In the genomic region with DNA sequence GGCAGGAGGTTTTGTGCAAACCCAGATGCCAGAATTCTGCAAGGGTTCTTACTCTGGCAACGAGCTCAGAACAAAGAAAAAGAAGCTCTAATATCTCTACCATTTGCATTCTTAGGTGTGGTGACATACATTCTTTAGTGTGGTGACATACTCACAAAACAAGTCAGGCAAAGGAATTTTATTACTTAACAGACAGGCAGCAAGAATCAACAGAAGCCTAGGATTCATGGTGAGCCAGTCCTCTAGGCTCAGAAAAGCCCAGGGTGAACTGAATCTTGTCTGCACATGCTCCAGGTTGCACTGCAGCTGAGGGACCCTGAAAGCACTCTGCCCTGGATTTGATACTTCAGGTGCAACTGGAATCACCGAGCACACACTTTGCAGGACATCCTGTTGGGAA, we compare ENCODE assay signal across 1 cellular context.
TF ChIP-seq lines count a peak whose summit lies in the region.

No MANE protein-coding gene starts in this region.

TF ChIP-seq in HepG2, 621 proteins besides CTCF, POLR2A, EP300 and RAD21:
- TF ChIP-seq ZBTB1 (CRISPR knock-in tag; IDR thresholded peaks at IDR 0.05; ENCODE audit: borderline replicate concordance): no peak
- TF ChIP-seq PRDM4 (CRISPR knock-in tag; IDR thresholded peaks at IDR 0.05; ENCODE audit: borderline replicate concordance): no peak
- no peak for TF ChIP-seq MYNN (CRISPR knock-in tag; IDR thresholded peaks at IDR 0.05; ENCODE audit: low read depth)
- no peak for TF ChIP-seq PRPF4 (IDR thresholded peaks at IDR 0.05; ENCODE audit: low read depth, low read length, poor library complexity, severe bottlenecking)
- TF ChIP-seq, protein P1, sequence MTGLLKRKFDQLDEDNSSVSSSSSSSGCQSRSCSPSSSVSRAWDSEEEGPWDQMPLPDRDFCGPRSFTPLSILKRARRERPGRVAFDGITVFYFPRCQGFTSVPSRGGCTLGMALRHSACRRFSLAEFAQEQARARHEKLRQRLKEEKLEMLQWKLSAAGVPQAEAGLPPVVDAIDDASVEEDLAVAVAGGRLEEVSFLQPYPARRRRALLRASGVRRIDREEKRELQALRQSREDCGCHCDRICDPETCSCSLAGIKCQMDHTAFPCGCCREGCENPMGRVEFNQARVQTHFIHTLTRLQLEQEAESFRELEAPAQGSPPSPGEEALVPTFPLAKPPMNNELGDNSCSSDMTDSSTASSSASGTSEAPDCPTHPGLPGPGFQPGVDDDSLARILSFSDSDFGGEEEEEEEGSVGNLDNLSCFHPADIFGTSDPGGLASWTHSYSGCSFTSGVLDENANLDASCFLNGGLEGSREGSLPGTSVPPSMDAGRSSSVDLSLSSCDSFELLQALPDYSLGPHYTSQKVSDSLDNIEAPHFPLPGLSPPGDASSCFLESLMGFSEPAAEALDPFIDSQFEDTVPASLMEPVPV (CRISPR knock-in tag; IDR thresholded peaks at IDR 0.05): no peak
- no peak for TF ChIP-seq REXO4 (CRISPR knock-in tag; IDR thresholded peaks at IDR 0.05; ENCODE audit: borderline replicate concordance)
- no peak for TF ChIP-seq SOX6 (IDR thresholded peaks at IDR 0.05)
- TF ChIP-seq SOX6 (CRISPR knock-in tag; IDR thresholded peaks at IDR 0.05): no peak
- no peak for TF ChIP-seq ELF3 (CRISPR knock-in tag; IDR thresholded peaks at IDR 0.05)
- no peak for TF ChIP-seq NAIF1 (CRISPR knock-in tag; IDR thresholded peaks at IDR 0.05; ENCODE audit: borderline replicate concordance)
- TF ChIP-seq RCOR2 (CRISPR knock-in tag; IDR thresholded peaks at IDR 0.05): no peak
- no peak for TF ChIP-seq KDM1A (CRISPR knock-in tag; IDR thresholded peaks at IDR 0.05)
- TF ChIP-seq CEBPB (IDR thresholded peaks at IDR 0.05; ENCODE audit: borderline replicate concordance, low read depth, low read length): no peak
- TF ChIP-seq, protein P2, sequence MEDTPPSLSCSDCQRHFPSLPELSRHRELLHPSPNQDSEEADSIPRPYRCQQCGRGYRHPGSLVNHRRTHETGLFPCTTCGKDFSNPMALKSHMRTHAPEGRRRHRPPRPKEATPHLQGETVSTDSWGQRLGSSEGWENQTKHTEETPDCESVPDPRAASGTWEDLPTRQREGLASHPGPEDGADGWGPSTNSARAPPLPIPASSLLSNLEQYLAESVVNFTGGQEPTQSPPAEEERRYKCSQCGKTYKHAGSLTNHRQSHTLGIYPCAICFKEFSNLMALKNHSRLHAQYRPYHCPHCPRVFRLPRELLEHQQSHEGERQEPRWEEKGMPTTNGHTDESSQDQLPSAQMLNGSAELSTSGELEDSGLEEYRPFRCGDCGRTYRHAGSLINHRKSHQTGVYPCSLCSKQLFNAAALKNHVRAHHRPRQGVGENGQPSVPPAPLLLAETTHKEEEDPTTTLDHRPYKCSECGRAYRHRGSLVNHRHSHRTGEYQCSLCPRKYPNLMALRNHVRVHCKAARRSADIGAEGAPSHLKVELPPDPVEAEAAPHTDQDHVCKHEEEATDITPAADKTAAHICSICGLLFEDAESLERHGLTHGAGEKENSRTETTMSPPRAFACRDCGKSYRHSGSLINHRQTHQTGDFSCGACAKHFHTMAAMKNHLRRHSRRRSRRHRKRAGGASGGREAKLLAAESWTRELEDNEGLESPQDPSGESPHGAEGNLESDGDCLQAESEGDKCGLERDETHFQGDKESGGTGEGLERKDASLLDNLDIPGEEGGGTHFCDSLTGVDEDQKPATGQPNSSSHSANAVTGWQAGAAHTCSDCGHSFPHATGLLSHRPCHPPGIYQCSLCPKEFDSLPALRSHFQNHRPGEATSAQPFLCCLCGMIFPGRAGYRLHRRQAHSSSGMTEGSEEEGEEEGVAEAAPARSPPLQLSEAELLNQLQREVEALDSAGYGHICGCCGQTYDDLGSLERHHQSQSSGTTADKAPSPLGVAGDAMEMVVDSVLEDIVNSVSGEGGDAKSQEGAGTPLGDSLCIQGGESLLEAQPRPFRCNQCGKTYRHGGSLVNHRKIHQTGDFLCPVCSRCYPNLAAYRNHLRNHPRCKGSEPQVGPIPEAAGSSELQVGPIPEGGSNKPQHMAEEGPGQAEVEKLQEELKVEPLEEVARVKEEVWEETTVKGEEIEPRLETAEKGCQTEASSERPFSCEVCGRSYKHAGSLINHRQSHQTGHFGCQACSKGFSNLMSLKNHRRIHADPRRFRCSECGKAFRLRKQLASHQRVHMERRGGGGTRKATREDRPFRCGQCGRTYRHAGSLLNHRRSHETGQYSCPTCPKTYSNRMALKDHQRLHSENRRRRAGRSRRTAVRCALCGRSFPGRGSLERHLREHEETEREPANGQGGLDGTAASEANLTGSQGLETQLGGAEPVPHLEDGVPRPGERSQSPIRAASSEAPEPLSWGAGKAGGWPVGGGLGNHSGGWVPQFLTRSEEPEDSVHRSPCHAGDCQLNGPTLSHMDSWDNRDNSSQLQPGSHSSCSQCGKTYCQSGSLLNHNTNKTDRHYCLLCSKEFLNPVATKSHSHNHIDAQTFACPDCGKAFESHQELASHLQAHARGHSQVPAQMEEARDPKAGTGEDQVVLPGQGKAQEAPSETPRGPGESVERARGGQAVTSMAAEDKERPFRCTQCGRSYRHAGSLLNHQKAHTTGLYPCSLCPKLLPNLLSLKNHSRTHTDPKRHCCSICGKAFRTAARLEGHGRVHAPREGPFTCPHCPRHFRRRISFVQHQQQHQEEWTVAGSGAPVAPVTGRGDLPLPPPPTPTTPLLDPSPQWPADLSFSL (CRISPR knock-in tag; IDR thresholded peaks at IDR 0.05): no peak
- no peak for TF ChIP-seq ZNF484 (CRISPR knock-in tag; IDR thresholded peaks at IDR 0.05; ENCODE audit: borderline replicate concordance, low read depth)
- no peak for TF ChIP-seq NFIC (IDR thresholded peaks at IDR 0.05; ENCODE audit: low read length)
- no peak for TF ChIP-seq FOXJ3 (CRISPR knock-in tag; IDR thresholded peaks at IDR 0.05; ENCODE audit: borderline replicate concordance)
- no peak for TF ChIP-seq ASH2L (IDR thresholded peaks at IDR 0.05; ENCODE audit: insufficient read length, low read depth, low read length)
- TF ChIP-seq ZNF546 (CRISPR knock-in tag; conservative IDR thresholded peaks at IDR 0.05): no peak
